ENCODE assay signal across 12 cellular contexts in genomic region chr18:48780151-48781001, GRCh38.
DNase-seq lines count a peak whose midpoint lies in the region; ATAC-seq and TF ChIP-seq lines count a peak whose summit lies in the region.
"Had no signal": no experiment of that assay in that cellular context is flagged by ENCODE, and none has a peak within 500 bp of the region (broad histone marks: within the 10 kb centered on the region; RNA-seq: fewer than 3 reads in every experiment).

No MANE protein-coding gene starts in this region.

- H3K27me3 Mint-ChIP-seq in activated T-helper 17 cell treated with anti-CD3 and anti-CD28 coated beads, Interleukin-2, amount 50 U/mL, for 72 hours, result no peaks in the 10 kb centered on the region
- H3K27me3 Mint-ChIP-seq: memory B cell had no signal

- H3K4me1 ChIP-seq in adipocyte (ENCODE audit: control insufficient read depth, insufficient read depth, low read length), result peaks cover 50% of the 10 kb centered on the region
- H3K4me1 ChIP-seq in prostate gland (replicated peaks), result peaks cover 8% of the 10 kb centered on the region

- intact Hi-C loops in left cardiac atrium (cut with DNase I) (loop anchor here in 1 of 2 donors (2.0 to 5.0 kb wide), 2 partner anchors 47 to 166 kb away; no protein-coding TSS in a partner anchor), prostate gland (cut with DNase I) (loop anchor here (5.0 kb wide), 3 partner anchors 52 to 167 kb away; no protein-coding TSS in a partner anchor)

- TF ChIP-seq POLR2A in prostate gland (IDR thresholded peaks at IDR 0.05), result no peak

- H3K4me1 Mint-ChIP-seq in activated T-helper 17 cell treated with anti-CD3 and anti-CD28 coated beads, Interleukin-2, amount 50 U/mL, for 72 hours, result peaks cover 23% of the 10 kb centered on the region

- H3K4me3 ChIP-seq in adipocyte (ENCODE audit: low read length), result peak overlapping the region; percentile 55
- H3K4me3 ChIP-seq in prostate gland, result no peak overlapping the region
- H3K4me3 ChIP-seq: SJSA1 had no signal

- no peak overlapping the region for H3K4me3 Mint-ChIP-seq in activated T-helper 17 cell treated with anti-CD3 and anti-CD28 coated beads, Interleukin-2, amount 50 U/mL, for 72 hours
- H3K4me3 Mint-ChIP-seq: memory B cell had no signal

- H3K9me3 ChIP-seq in adipocyte (ENCODE audit: control insufficient read depth, low read length) (no peaks in the 10 kb centered on the region), prostate gland (no peaks in the 10 kb centered on the region)
- H3K9me3 ChIP-seq: SJSA1 had no signal

- no peaks in the 10 kb centered on the region for H3K27me3 ChIP-seq in adipocyte (replicated peaks; ENCODE audit: control insufficient read depth, insufficient read depth, low read length)
- H3K27me3 ChIP-seq in prostate gland (replicated peaks; ENCODE audit: insufficient read depth), result no peaks in the 10 kb centered on the region
- H3K27me3 ChIP-seq: SJSA1 had no signal

- peak overlapping the region; percentile 86 for H3K9ac ChIP-seq in adipocyte (ENCODE audit: low read length)

- 29% methylated on average over 19 of the region's 19 CpGs for WGBS in prostate gland

- DNase-seq in AG08396 (ENCODE audit: low spot score), result peak; percentile 36
- peak; percentile 9 for DNase-seq in adipocyte (ENCODE audit: low read depth)
- DNase-seq in left cardiac atrium, result peak; percentile 60
- DNase-seq in prostate gland (ENCODE audit: low spot score), result no peak
- no peak for DNase-seq in SHP77 treated with DMSO at 0.1 percent for 48 hours (lab: John Stamatoyannopoulos, UW)
- DNase-seq in GM10266 (ENCODE audit: extremely low spot score), result no peak
- DNase-seq: activated CD8-positive, alpha-beta memory T cell treated with anti-CD3 and anti-CD28 coated beads, Interleukin-2, amount 50 U/mL, for 48 hours; NCI-H187 treated with DMSO at 0.1 percent for 48 hours had no signal

- H3K36me3 ChIP-seq in adipocyte (ENCODE audit: control insufficient read depth, insufficient read depth, low read length, severe bottlenecking) (peaks cover 22% of the 10 kb centered on the region), prostate gland (no peaks in the 10 kb centered on the region)

- H3K27ac ChIP-seq in prostate gland, result peak overlapping the region; percentile 62 to 65
- H3K27ac ChIP-seq: SJSA1 had no signal

- H3K36me3 Mint-ChIP-seq in activated T-helper 17 cell treated with anti-CD3 and anti-CD28 coated beads, Interleukin-2, amount 50 U/mL, for 72 hours (ENCODE audit: low read depth), result no peaks in the 10 kb centered on the region
- H3K36me3 Mint-ChIP-seq: memory B cell had no signal

- no peak overlapping the region for H3K27ac Mint-ChIP-seq in activated T-helper 17 cell treated with anti-CD3 and anti-CD28 coated beads, Interleukin-2, amount 50 U/mL, for 72 hours
- H3K27ac Mint-ChIP-seq: memory B cell had no signal

- ATAC-seq in left cardiac atrium (peak; percentile 2 to 5), HG03565 (IDR thresholded peaks at IDR 0.05; ENCODE audit: unreplicated experiment) (no peak)
- ATAC-seq in activated T-helper 17 cell treated with anti-CD3 and anti-CD28 coated beads, Interleukin-2, amount 50 U/mL, for 72 hours (replicated peaks), result no peak

- H3K9me3 Mint-ChIP-seq in activated T-helper 17 cell treated with anti-CD3 and anti-CD28 coated beads, Interleukin-2, amount 50 U/mL, for 72 hours, result no peaks in the 10 kb centered on the region
- H3K9me3 Mint-ChIP-seq: memory B cell had no signal

- TF ChIP-seq CTCF in prostate gland (IDR thresholded peaks at IDR 0.05), result no peak
- TF ChIP-seq CTCF in GM10266 (IDR thresholded peaks at IDR 0.05; ENCODE audit: control insufficient read depth, insufficient read depth, low read depth, missing control alignments), result no peak

Comparison
In these comparisons a context has a peak if more than half of its experiments do, and no peak if none do; other contexts are left out.
1. DNase-seq: peak in AG08396 (single experiment), adipocyte (single experiment) and left cardiac atrium (single experiment); none in prostate gland (single experiment), SHP77 treated with DMSO at 0.1 percent for 48 hours (single experiment) and GM10266 (single experiment).
2. ATAC-seq: peak in left cardiac atrium (2 of 2); none in HG03565 (single experiment) and activated T-helper 17 cell treated with anti-CD3 and anti-CD28 coated beads, Interleukin-2, amount 50 U/mL, for 72 hours (single experiment).